ENCODE assay signal across 11 cellular contexts in genomic region chr18:31791817-31792579, GRCh38. TPM values are rescaled to one million over a fixed set of nuclear protein-coding genes. Genes with fewer than 3 reads are reported as not detected.
DNase-seq lines count a peak whose midpoint lies in the region; ATAC-seq, FAIRE-seq and TF ChIP-seq lines count a peak whose summit lies in the region.
"Had no signal": no experiment of that assay in that cellular context is flagged by ENCODE, and none has a peak within 500 bp of the region (broad histone marks: within the 10 kb centered on the region; RNA-seq: fewer than 3 reads in every experiment).

No MANE protein-coding gene starts in this region.

- intact Hi-C loops in breast epithelium (cut with DNase I; ENCODE audit: low total_unique reads) = no loop called here
- intact Hi-C loops in A673 (cut with micrococcal nuclease; ENCODE audit: unreplicated experiment) = no loop called here

- no peak overlapping the region for H2BK12ac ChIP-seq in H1 (ENCODE audit: low read depth, low read length)

- BruUV-seq in A673 (replicated peaks; lab: Mats Ljungman, UMichigan) = no TSS peak

- no peak overlapping the region for H2AFZ ChIP-seq in H1 (ENCODE audit: low read length)

- H3K79me2 ChIP-seq in H1 (ENCODE audit: control insufficient read depth in 1 of 2, insufficient read depth in 2 of 2, low read length in 2 of 2) = no peaks in the 10 kb centered on the region

- no peak overlapping the region for H3K27ac Mint-ChIP-seq in endodermal cell
- H3K27ac Mint-ChIP-seq: activated CD8-positive, alpha-beta memory T cell treated with anti-CD3 and anti-CD28 coated beads, Interleukin-2, amount 10 ng/mL, durations not matched to agents 7 days and 5 days; progenitor cell of endocrine pancreas had no signal

- H3K23me2 ChIP-seq in H1 (ENCODE audit: low read depth, low read length) = no peaks in the 10 kb centered on the region

- no peak overlapping the region for H3K23ac ChIP-seq in H1 (ENCODE audit: insufficient read length)

- no peak overlapping the region for H2AK5ac ChIP-seq in H1 (ENCODE audit: low read depth, low read length)

- no peak overlapping the region for H4K8ac ChIP-seq in H1 (ENCODE audit: extremely low read depth, insufficient read depth, low read length)

- H4K5ac ChIP-seq in H1 (ENCODE audit: insufficient read length, low read depth, low read length) = no peak overlapping the region

- no peak overlapping the region for H2BK15ac ChIP-seq in H1 (ENCODE audit: low read length)

- H3K4me1 ChIP-seq in H1 (replicated peaks in 1 of 4; ENCODE audit: control insufficient read depth in 3 of 4, insufficient read depth in 4 of 4, low read length in 3 of 4) (no peaks in the 10 kb centered on the region), endodermal cell (ENCODE audit: control insufficient read depth, insufficient read depth, low read length) (no peaks in the 10 kb centered on the region), breast epithelium (no peaks in the 10 kb centered on the region), A673 (ENCODE audit: insufficient read depth, low read length, poor library complexity, severe bottlenecking) (no peaks in the 10 kb centered on the region)

- H4K91ac ChIP-seq in H1 (replicated peaks; ENCODE audit: insufficient read length, low read length) = no peak overlapping the region

- no peak overlapping the region for H3K14ac ChIP-seq in H1 (ENCODE audit: insufficient read length)

- H2BK120ac ChIP-seq in H1 (replicated peaks; ENCODE audit: low read depth, low read length) = no peak overlapping the region

- H3K36me3 Mint-ChIP-seq in endodermal cell (ENCODE audit: low read depth) = peaks cover 9% of the 10 kb centered on the region
- H3K36me3 Mint-ChIP-seq: activated CD8-positive, alpha-beta memory T cell treated with anti-CD3 and anti-CD28 coated beads, Interleukin-2, amount 10 ng/mL, durations not matched to agents 7 days and 5 days had no signal

- peak; percentile 96 for ATAC-seq in GM18517 (IDR thresholded peaks at IDR 0.05; ENCODE audit: unreplicated experiment)
- ATAC-seq in GM21619 (IDR thresholded peaks at IDR 0.05; ENCODE audit: unreplicated experiment) = peak; percentile 93
- peak; percentile 99 for ATAC-seq in HG03378 (IDR thresholded peaks at IDR 0.05; ENCODE audit: unreplicated experiment)
- ATAC-seq: activated CD8-positive, alpha-beta memory T cell treated with anti-CD3 and anti-CD28 coated beads, Interleukin-2, amount 10 ng/mL, durations not matched to agents 7 days and 5 days had no signal

- no peak overlapping the region for H3K4me3 ChIP-seq in H1 (ENCODE audit: extremely low read depth in 1 of 4, insufficient read depth in 2 of 4, low read depth in 3 of 4, low read length in 4 of 4)
- no peak overlapping the region for H3K4me3 ChIP-seq in endodermal cell (ENCODE audit: low read length)
- H3K4me3 ChIP-seq in breast epithelium = no peak overlapping the region
- H3K4me3 ChIP-seq in A673 (ENCODE audit: low read depth, low read length, poor library complexity, severe bottlenecking) = no peak overlapping the region

- TF ChIP-seq CTCF in H1 (IDR thresholded peaks at IDR 0.05; ENCODE audit: control extremely low read depth in 1 of 3, insufficient read depth in 1 of 3, low read depth in 1 of 3, low read length in 3 of 3) (no peak), endodermal cell (conservative IDR thresholded peaks at IDR 0.05) (no peak), breast epithelium (IDR thresholded peaks at IDR 0.05) (no peak), A673 (conservative IDR thresholded peaks at IDR 0.05; ENCODE audit: low read depth, low read length) (no peak)

- H3K27me3 Mint-ChIP-seq in endodermal cell (ENCODE audit: insufficient read depth) = peaks cover 2% of the 10 kb centered on the region
- H3K27me3 Mint-ChIP-seq: activated CD8-positive, alpha-beta memory T cell treated with anti-CD3 and anti-CD28 coated beads, Interleukin-2, amount 10 ng/mL, durations not matched to agents 7 days and 5 days; progenitor cell of endocrine pancreas had no signal

- no peaks in the 10 kb centered on the region for H3K79me1 ChIP-seq in H1 (ENCODE audit: low read depth, low read length)

- H3K4me3 Mint-ChIP-seq in endodermal cell = no peak overlapping the region
- H3K4me3 Mint-ChIP-seq: activated CD8-positive, alpha-beta memory T cell treated with anti-CD3 and anti-CD28 coated beads, Interleukin-2, amount 10 ng/mL, durations not matched to agents 7 days and 5 days had no signal

- H3K4me1 Mint-ChIP-seq in endodermal cell = peaks cover 10% of the 10 kb centered on the region

- H3K27ac ChIP-seq in H1 (ENCODE audit: low read depth, low read length) (no peak overlapping the region), endodermal cell (ENCODE audit: low read depth, low read length) (no peak overlapping the region), breast epithelium (no peak overlapping the region), A673 (ENCODE audit: low read depth, low read length, poor library complexity, severe bottlenecking) (no peak overlapping the region)

- TF ChIP-seq POLR2A in H1 (IDR thresholded peaks at IDR 0.05; ENCODE audit: control extremely low read depth in 1 of 2, low read depth in 2 of 2, low read length in 2 of 2) (no peak), breast epithelium (IDR thresholded peaks at IDR 0.05) (no peak)

- TF ChIP-seq EP300 in H1 (IDR thresholded peaks at IDR 0.05; ENCODE audit: borderline replicate concordance in 1 of 2, low read depth in 2 of 2, low read length in 2 of 2) = no peak

- no peak overlapping the region for H3K18ac ChIP-seq in H1 (ENCODE audit: extremely low read depth, low read length)

- H3K9me3 ChIP-seq in H1 (ENCODE audit: insufficient read depth in 2 of 2, low read depth in 1 of 2, low read length in 1 of 2) = no peaks in the 10 kb centered on the region
- no peaks in the 10 kb centered on the region for H3K9me3 ChIP-seq in endodermal cell (ENCODE audit: control insufficient read depth, low read length)
- H3K9me3 ChIP-seq in breast epithelium = no peaks in the 10 kb centered on the region
- no peaks in the 10 kb centered on the region for H3K9me3 ChIP-seq in A673 (ENCODE audit: low read depth, low read length, poor library complexity, severe bottlenecking)

- H3K36me3 ChIP-seq in H1 (ENCODE audit: control insufficient read depth in 2 of 4, insufficient read depth in 4 of 4, low read length in 3 of 4) (no peaks in the 10 kb centered on the region), endodermal cell (ENCODE audit: control insufficient read depth, insufficient read depth, low read length) (no peaks in the 10 kb centered on the region), breast epithelium (no peaks in the 10 kb centered on the region), A673 (ENCODE audit: insufficient read depth, low read length, poor library complexity, severe bottlenecking) (no peaks in the 10 kb centered on the region)

- H2BK5ac ChIP-seq in H1 (ENCODE audit: low read depth, low read length) = no peak overlapping the region

- H3K27me3 ChIP-seq in H1 (replicated peaks in 1 of 4; ENCODE audit: control insufficient read depth in 3 of 4, extremely low read depth in 1 of 4, insufficient read depth in 3 of 4, low read length in 3 of 4) (no peaks in the 10 kb centered on the region), endodermal cell (ENCODE audit: control insufficient read depth, insufficient read depth, low read length, poor library complexity, severe bottlenecking) (no peaks in the 10 kb centered on the region), breast epithelium (no peaks in the 10 kb centered on the region), A673 (replicated peaks; ENCODE audit: insufficient read depth, low read depth, low read length, poor library complexity) (no peaks in the 10 kb centered on the region)

- no peak overlapping the region for H3K4ac ChIP-seq in H1 (replicated peaks; ENCODE audit: insufficient read length, low read depth, low read length)

- 0 out of 2 replicates have a peak overlapping the region, but pooled peaks have one; percentile 40 for H2BK20ac ChIP-seq in H1 (ENCODE audit: low read length)

- POLR2A ChIA-PET in H1 (lab: Charles Lee; ENCODE audit: partially characterized antibody) = interaction anchor here (1.5 kb wide), 1 partner anchor 20 kb away, joined by 4 read pairs; no protein-coding TSS in a partner anchor
- POLR2A ChIA-PET in A673 (lab: Charles Lee; ENCODE audit: low non-redundant PET) = no interaction called here

- peaks cover 15% of the 10 kb centered on the region for H3K9me3 Mint-ChIP-seq in endodermal cell

- H3K4me2 ChIP-seq in H1 (ENCODE audit: insufficient read depth in 1 of 2, low read depth in 2 of 2, low read length in 2 of 2) = no peak overlapping the region

- H3K9ac ChIP-seq in H1 (replicated peaks in 1 of 4; ENCODE audit: extremely low read depth in 1 of 4, low read depth in 3 of 4, low read length in 3 of 4) (no peak overlapping the region; a peak in 1 of 7 replicates), endodermal cell (ENCODE audit: extremely low read depth, low read length, poor library complexity, severe bottlenecking) (no peak overlapping the region)

- no peaks in the 10 kb centered on the region for H4K20me1 ChIP-seq in H1 (replicated peaks in 1 of 2; ENCODE audit: control insufficient read depth in 1 of 2, insufficient read depth in 2 of 2, low read length in 2 of 2)

- no peak overlapping the region for H3K56ac ChIP-seq in H1 (replicated peaks; ENCODE audit: insufficient read length, low read depth, low read length)

- TF ChIP-seq RAD21 in H1 (IDR thresholded peaks at IDR 0.05 in 1 of 2, conservative IDR thresholded peaks at IDR 0.05 in 1 of 2; ENCODE audit: low read depth in 2 of 2, low read length in 2 of 2) = no peak

- FAIRE-seq in H1 (lab: Jason Lieb, UNC) = no peak
- FAIRE-seq in frontal cortex (lab: Jason Lieb, UNC) = no peak

- DNase-seq in H1 (ENCODE audit: low read depth in 1 of 2, low spot score in 2 of 2) = no peak
- DNase-seq in frontal cortex (ENCODE audit: low spot score in 2 of 2) = no peak
- DNase-seq in endodermal cell = no peak
- DNase-seq in breast epithelium (ENCODE audit: low spot score in 2 of 2) = no peak
- DNase-seq in A673 (ENCODE audit: low spot score) = no peak
- DNase-seq: activated CD8-positive, alpha-beta memory T cell treated with anti-CD3 and anti-CD28 coated beads, Interleukin-2, amount 10 ng/mL, durations not matched to agents 7 days and 5 days; NCI-H82 had no signal

- 91% methylated on average over 6 of the region's 6 CpGs; no CpG with 5 or more reads in 1 of the 2 experiments for WGBS in H1 (ENCODE audit: extremely low coverage in 1 of 2, insufficient coverage in 1 of 2, insufficient read length in 1 of 2, insufficient replicate concordance in 2 of 2, low coverage in 1 of 2, low lambda C conversion rate in 2 of 2, missing lambda C conversion rate in 1 of 2), 2 experiments
- 87 to 93% methylated on average over 3 to 6 of the region's 6 CpGs for WGBS in endodermal cell (ENCODE audit: insufficient coverage in 1 of 2, insufficient read length in 1 of 2), 2 experiments

- CTCF ChIA-PET in H1 (lab: Charles Lee; ENCODE audit: partially characterized antibody) = interaction anchor here (1.0 to 1.2 kb wide), 2 partner anchors 27 to 72 kb away, joined by 3 to 5 read pairs; no protein-coding TSS in a partner anchor
- CTCF ChIA-PET in A673 (lab: Charles Lee) = no interaction called here

RNA-seq across cellular contexts. Expression of gene SLC25A52, which starts 31.3 kb away (rescaled TPM):
- total RNA-seq in H1 (2021; fragmentation: NEBNext Ultra II Directional; extraction: Animal tissue kit (Norgen Biotek cat#: 25700)) = not detected in 2 replicates
- polyA plus RNA-seq in H1 (2011; rRNA removed) = not detected in 2 replicates
- polyA plus RNA-seq in H1 (2011; cell fraction: cytosol; rRNA removed) = not detected
- not detected for polyA plus RNA-seq in H1 (2011; cell fraction: nucleus; rRNA removed)
- polyA plus RNA-seq in H1 (2012, experiment 1 of 2) = not detected in 4 replicates
- not detected for polyA plus RNA-seq in H1 (2012, experiment 2 of 2)
- 0.06 TPM for polyA plus RNA-seq in H1 (2013, experiment 1 of 2)
- 0.04 TPM for polyA plus RNA-seq in H1 (2013, experiment 2 of 2)
- polyA minus RNA-seq in H1 (2011; rRNA and poly(A)+ RNA removed) = 0.12 TPM in 1 of 2 replicates, not detected in the other
- not detected for polyA minus RNA-seq in H1 (2011; cell fraction: cytosol; rRNA and poly(A)+ RNA removed)
- polyA minus RNA-seq in H1 (2011; cell fraction: nucleus; rRNA and poly(A)+ RNA removed) = not detected
- total RNA-seq in frontal cortex (0.41 TPM), endodermal cell (1 to 10 TPM in 1 of 2 donors, under 1 TPM in 1; 0.46 to 1.1 TPM), breast epithelium (under 1 TPM in 1 of 3 donors, not detected in 2; 0.59 TPM), A673 (2021) (not detected in 2 replicates)
- polyA plus RNA-seq in endodermal cell (2013, experiment 1 of 2) = not detected
- not detected for polyA plus RNA-seq in endodermal cell (2013, experiment 2 of 2)
- total RNA-seq: progenitor cell of endocrine pancreas had no signal
